Comparison of ENCODE assay signal across 24 cellular contexts in the genomic region with DNA sequence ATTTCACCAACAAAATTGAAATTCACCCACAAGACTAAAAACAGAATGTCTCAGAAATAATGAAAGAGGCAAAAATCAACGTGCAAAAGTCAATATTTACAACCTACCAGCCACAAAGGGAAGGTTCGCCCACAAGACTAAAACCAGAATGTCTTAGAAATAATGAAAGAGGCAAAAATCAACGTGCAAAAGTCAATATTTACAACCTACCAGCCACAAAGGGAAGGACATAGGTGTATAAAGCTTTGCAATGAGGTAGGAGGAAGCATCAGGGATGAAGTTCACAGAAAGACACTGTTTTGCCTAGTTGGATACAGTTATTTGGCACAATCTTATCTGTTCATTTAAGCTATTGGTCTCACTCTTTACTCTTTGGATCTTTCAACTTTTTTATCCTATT. TPM values are rescaled to one million over a fixed set of nuclear protein-coding genes. Genes with fewer than 3 reads are reported as not detected.
"Had no signal": no experiment of that assay in that cellular context is flagged by ENCODE, and none has a peak within 500 bp of the region (broad histone marks: within the 10 kb centered on the region; RNA-seq: fewer than 3 reads in every experiment).

No MANE protein-coding gene starts in this region.

- H3K9me3 ChIP-seq: MG63, SJSA1 had no signal

- FAIRE-seq: RCC 7860 had no signal

- DNase-seq: Karpas-422, KG1, MG63, NCI-H1092, NCI-H1105 treated with DMSO at 0.1 percent for 48 hours, NCI-H1436, NCI-H187, NCI-H2029, NCI-H2081 treated with DMSO at 0.1 percent for 48 hours, NCI-H2171, NCI-H226, NCI-H446, NCI-H510A, NCI-H524 treated with DMSO at 0.1 percent for 48 hours, NCI-H69, NCI-H774, Right ventricle myocardium superior, RPMI8226, SIG-M5 had no signal

- H3K27ac ChIP-seq: HL-60, SJSA1, SK-N-MC had no signal

- H3K4me3 ChIP-seq: MG63, SJSA1, SK-N-MC had no signal

- H3K36me3 ChIP-seq: MG63 had no signal

- H3K27me3 ChIP-seq: MG63, SJSA1 had no signal

RNA-seq across cellular contexts. Expression of a gene that starts 21.5 kb away (rescaled TPM):
- total RNA-seq: SJSA1; T-helper 1 cell treated with Interleukin-12 subunit alpha and Interleukin-12 subunit beta and Interleukin-4 antibody, amounts not matched to agents 30 ng/mL and 1 ng/mL, for 36 hours had no signal
